ENCODE assay signal across 8 cellular contexts in the genomic region with DNA sequence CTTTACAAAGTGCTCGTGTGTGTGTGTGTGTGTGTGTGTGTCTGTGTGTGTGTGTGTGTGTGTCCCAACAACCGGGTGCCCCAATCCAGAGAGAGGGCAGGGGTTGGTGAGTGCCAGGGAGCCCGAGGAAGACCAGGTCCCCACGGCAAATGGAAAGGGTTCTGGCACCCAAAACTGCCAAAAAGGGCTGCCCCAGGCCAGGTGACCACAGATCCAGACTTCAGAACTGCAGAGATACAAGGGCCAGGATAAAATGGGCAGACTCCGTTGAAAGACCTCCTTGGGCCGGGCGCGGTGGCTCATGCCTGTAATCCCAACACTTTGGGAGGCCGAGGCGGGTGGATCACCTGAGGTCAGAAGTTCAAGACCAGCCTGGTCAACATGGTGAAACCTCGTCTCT. TPM values are rescaled to one million over a fixed set of nuclear protein-coding genes. Genes with fewer than 3 reads are reported as not detected.
DNase-seq lines count a peak whose midpoint lies in the region; ATAC-seq and TF ChIP-seq lines count a peak whose summit lies in the region.
"Not testable (repeated sequence)": the region's sequence is repeated elsewhere in the genome, so short reads cannot be mapped to it uniquely, and the experiment has no call there.
"Had no signal": no experiment of that assay in that cellular context is flagged by ENCODE, and none has a peak within 500 bp of the region (broad histone marks: within the 10 kb centered on the region; RNA-seq: fewer than 3 reads in every experiment).

No MANE protein-coding gene starts in this region.

- CTCF ChIA-PET in CD4-positive, alpha-beta memory T cell (lab: Charles Lee; ENCODE audit: partially characterized antibody), result interaction anchor here (0.7 to 0.9 kb wide), 2 partner anchors 24 to 39 kb away, joined by 3 read pairs; a partner anchor contains a TSS
- CTCF ChIA-PET in activated CD4-positive, alpha-beta memory T cell treated with anti-CD3 and anti-CD28 coated beads, Interleukin-2, amount 10 ng/mL, durations not matched to agents 7 days and 5 days (lab: Charles Lee), result not testable (repeated sequence)

- H3K4me3 ChIP-seq in CD4-positive, alpha-beta memory T cell (ENCODE audit: low read length in 2 of 2); HL-60 (replicated peaks; ENCODE audit: insufficient read depth, low read length); effector memory CD4-positive, alpha-beta T cell (ENCODE audit: insufficient read depth, low read depth, low read length, poor library complexity, severe bottlenecking); spleen: not testable (repeated sequence)

- H3K9me3 ChIP-seq in CD4-positive, alpha-beta memory T cell (ENCODE audit: control insufficient read depth in 1 of 2, low read length in 2 of 2); effector memory CD4-positive, alpha-beta T cell (ENCODE audit: control insufficient read depth, low read length); spleen: not testable (repeated sequence)

- H3K27me3 Mint-ChIP-seq in CD4-positive, alpha-beta memory T cell; activated CD4-positive, alpha-beta memory T cell treated with anti-CD3 and anti-CD28 coated beads, Interleukin-2, amount 10 ng/mL, durations not matched to agents 7 days and 5 days; activated naive CD8-positive, alpha-beta T cell treated with anti-CD3 and anti-CD28 coated beads for 36 hours; naive thymus-derived CD8-positive, alpha-beta T cell: not testable (repeated sequence)

- H3K27me3 ChIP-seq in CD4-positive, alpha-beta memory T cell (ENCODE audit: insufficient read depth, low read length); HL-60 (ENCODE audit: insufficient read depth, poor library complexity, severe bottlenecking); effector memory CD4-positive, alpha-beta T cell (replicated peaks; ENCODE audit: control insufficient read depth, insufficient read depth, low read length, poor library complexity, severe bottlenecking); spleen (replicated peaks in 1 of 7): not testable (repeated sequence)

- ATAC-seq in naive thymus-derived CD8-positive, alpha-beta T cell, result not testable (repeated sequence)

- WGBS in spleen, 5 donors, result 84 to 98% (median 93%) methylated on average over 10 to 11 of the region's 11 CpGs

- not testable (repeated sequence) for TF ChIP-seq POLR2A in spleen (IDR thresholded peaks at IDR 0.05)

- H3K36me3 Mint-ChIP-seq in CD4-positive, alpha-beta memory T cell, result peaks cover 52 to 91% of the 10 kb centered on the region in 2 donors
- peaks cover 80% of the 10 kb centered on the region for H3K36me3 Mint-ChIP-seq in activated CD4-positive, alpha-beta memory T cell treated with anti-CD3 and anti-CD28 coated beads, Interleukin-2, amount 10 ng/mL, durations not matched to agents 7 days and 5 days (ENCODE audit: low read depth)
- peaks cover 49% of the 10 kb centered on the region for H3K36me3 Mint-ChIP-seq in activated naive CD8-positive, alpha-beta T cell treated with anti-CD3 and anti-CD28 coated beads for 36 hours
- H3K36me3 Mint-ChIP-seq in naive thymus-derived CD8-positive, alpha-beta T cell, result peaks cover 0 to 86% (median 9%) of the 10 kb centered on the region in 3 donors

- POLR2A ChIA-PET in CD4-positive, alpha-beta memory T cell (lab: Charles Lee; ENCODE audit: partially characterized antibody), result interaction anchor here (3.6 kb wide), 1 partner anchor 38 kb away, joined by 21 read pairs; a partner anchor contains a TSS
- POLR2A ChIA-PET in activated CD4-positive, alpha-beta memory T cell treated with anti-CD3 and anti-CD28 coated beads, Interleukin-2, amount 10 ng/mL, durations not matched to agents 7 days and 5 days (lab: Charles Lee), result interaction anchor here (9.5 kb wide), 1 partner anchor 25 kb away, joined by 83 read pairs; no protein-coding TSS in a partner anchor
- POLR2A ChIA-PET in naive thymus-derived CD8-positive, alpha-beta T cell (lab: Charles Lee), result interaction anchor here (0.7 kb wide), 2 partner anchors 36 to 141 kb away, joined by 3 read pairs; no protein-coding TSS in a partner anchor

- H3K4me1 ChIP-seq in CD4-positive, alpha-beta memory T cell (ENCODE audit: insufficient read depth, low read length), result peaks cover 99% of the 10 kb centered on the region
- peaks cover 37% of the 10 kb centered on the region for H3K4me1 ChIP-seq in effector memory CD4-positive, alpha-beta T cell (ENCODE audit: control insufficient read depth, insufficient read depth, low read length, poor library complexity, severe bottlenecking)
- H3K4me1 ChIP-seq in spleen, result peaks cover 15 to 100% (median 81%) of the 10 kb centered on the region in 6 donors

- H3K4me1 Mint-ChIP-seq in CD4-positive, alpha-beta memory T cell, result peaks cover 59 to 97% (median 80%) of the 10 kb centered on the region in 4 donors
- H3K4me1 Mint-ChIP-seq in activated CD4-positive, alpha-beta memory T cell treated with anti-CD3 and anti-CD28 coated beads, Interleukin-2, amount 10 ng/mL, durations not matched to agents 7 days and 5 days, result peaks cover 77% of the 10 kb centered on the region
- peaks cover 64% of the 10 kb centered on the region for H3K4me1 Mint-ChIP-seq in activated naive CD8-positive, alpha-beta T cell treated with anti-CD3 and anti-CD28 coated beads for 36 hours
- H3K4me1 Mint-ChIP-seq in naive thymus-derived CD8-positive, alpha-beta T cell, result peaks cover 43 to 97% (median 90%) of the 10 kb centered on the region in 4 donors

- peaks cover 54% of the 10 kb centered on the region for H3K36me3 ChIP-seq in CD4-positive, alpha-beta memory T cell (ENCODE audit: insufficient read depth, low read length)
- H3K36me3 ChIP-seq in effector memory CD4-positive, alpha-beta T cell (ENCODE audit: control insufficient read depth, insufficient read depth, low read length), result peaks cover 55% of the 10 kb centered on the region
- H3K36me3 ChIP-seq in spleen, result peaks cover 0 to 78% (median 21%) of the 10 kb centered on the region in 6 donors

- H3K27ac ChIP-seq in CD4-positive, alpha-beta memory T cell (ENCODE audit: low read depth, low read length), result peak overlapping the region; percentile 30
- H3K27ac ChIP-seq in HL-60 (replicated peaks) (peak overlapping the region; percentile 5; the same call in 1 of the 2 replicates), spleen (peak overlapping the region in 5 of 8 donors; percentile 71 to 85 (median 82))
- H3K27ac ChIP-seq in effector memory CD4-positive, alpha-beta T cell (ENCODE audit: insufficient read depth, low read length, poor library complexity, severe bottlenecking), result peak overlapping the region; percentile 14

- H3K9me3 Mint-ChIP-seq in CD4-positive, alpha-beta memory T cell; activated CD4-positive, alpha-beta memory T cell treated with anti-CD3 and anti-CD28 coated beads, Interleukin-2, amount 10 ng/mL, durations not matched to agents 7 days and 5 days; activated naive CD8-positive, alpha-beta T cell treated with anti-CD3 and anti-CD28 coated beads for 36 hours; naive thymus-derived CD8-positive, alpha-beta T cell: not testable (repeated sequence)

- intact Hi-C loops in CD4-positive, alpha-beta memory T cell (cut with micrococcal nuclease); spleen (cut with DNase I; ENCODE audit: low total_unique reads): not testable (repeated sequence)

- peak overlapping the region; percentile 3 to 96 (median 74) for H3K27ac Mint-ChIP-seq in CD4-positive, alpha-beta memory T cell
- peak overlapping the region; percentile 85 for H3K27ac Mint-ChIP-seq in activated CD4-positive, alpha-beta memory T cell treated with anti-CD3 and anti-CD28 coated beads, Interleukin-2, amount 10 ng/mL, durations not matched to agents 7 days and 5 days
- H3K27ac Mint-ChIP-seq in activated naive CD8-positive, alpha-beta T cell treated with anti-CD3 and anti-CD28 coated beads for 36 hours, result peak overlapping the region; percentile 40
- peak overlapping the region in 9 of 10 donors; percentile 47 to 98 (median 84) for H3K27ac Mint-ChIP-seq in naive thymus-derived CD8-positive, alpha-beta T cell

- DNase-seq in CD4-positive, alpha-beta memory T cell; HL-60 (ENCODE audit: low read depth in 1 of 2, low spot score in 1 of 2); activated CD4-positive, alpha-beta memory T cell treated with anti-CD3 and anti-CD28 coated beads, Interleukin-2, amount 10 ng/mL, durations not matched to agents 7 days and 5 days; activated naive CD8-positive, alpha-beta T cell treated with anti-CD3 and anti-CD28 coated beads for 36 hours; effector memory CD4-positive, alpha-beta T cell; naive thymus-derived CD8-positive, alpha-beta T cell: not testable (repeated sequence)
- DNase-seq in spleen, result peak; percentile 55

- H3K4me3 Mint-ChIP-seq in CD4-positive, alpha-beta memory T cell; activated CD4-positive, alpha-beta memory T cell treated with anti-CD3 and anti-CD28 coated beads, Interleukin-2, amount 10 ng/mL, durations not matched to agents 7 days and 5 days; activated naive CD8-positive, alpha-beta T cell treated with anti-CD3 and anti-CD28 coated beads for 36 hours: not testable (repeated sequence)
- H3K4me3 Mint-ChIP-seq in naive thymus-derived CD8-positive, alpha-beta T cell, result peak overlapping the region in 3 of 10 donors; percentile 14 to 36 (median 30)

- TF ChIP-seq CTCF in HL-60 (IDR thresholded peaks at IDR 0.05; ENCODE audit: insufficient read depth, low read length); spleen (IDR thresholded peaks at IDR 0.05 in 8 of 11, conservative IDR thresholded peaks at IDR 0.05 in 3 of 11): not testable (repeated sequence)

RNA-seq across cellular contexts. Expression of a gene that starts 38.5 kb away (rescaled TPM):
- total RNA-seq in CD4-positive, alpha-beta memory T cell, result 100 to 1,000 TPM; 306 to 314 TPM
- polyA plus RNA-seq in CD4-positive, alpha-beta memory T cell, result 100 to 1,000 TPM in 1 of 2 donors, 10 to 100 TPM in 1; 24.6 to 161 TPM
- 100 to 1,000 TPM; 301 to 316 TPM for total RNA-seq in activated CD4-positive, alpha-beta memory T cell treated with anti-CD3 and anti-CD28 coated beads, Interleukin-2, amount 10 ng/mL, durations not matched to agents 7 days and 5 days
- total RNA-seq in activated naive CD8-positive, alpha-beta T cell treated with anti-CD3 and anti-CD28 coated beads for 36 hours, result 10 to 100 TPM; 83.7 to 93.2 TPM
- total RNA-seq in naive thymus-derived CD8-positive, alpha-beta T cell, result 100 to 1,000 TPM; 351 to 360 TPM
- polyA plus RNA-seq in naive thymus-derived CD8-positive, alpha-beta T cell, result 100 to 1,000 TPM in 1 of 3 donors, 10 to 100 TPM in 2; 44.6 to 128 (median 62.1) TPM
- total RNA-seq in spleen, result 100 to 1,000 TPM; 112 to 290 (median 182) TPM
- 10 to 100 TPM; 34.0 to 60.0 (median 55.2) TPM for polyA plus RNA-seq in spleen

RNA-seq across cellular contexts. Expression of a gene that starts 44.5 kb away (rescaled TPM):
- total RNA-seq in CD4-positive, alpha-beta memory T cell, result not detected
- not detected for polyA plus RNA-seq in CD4-positive, alpha-beta memory T cell
- not detected for total RNA-seq in activated CD4-positive, alpha-beta memory T cell treated with anti-CD3 and anti-CD28 coated beads, Interleukin-2, amount 10 ng/mL, durations not matched to agents 7 days and 5 days
- total RNA-seq in activated naive CD8-positive, alpha-beta T cell treated with anti-CD3 and anti-CD28 coated beads for 36 hours, result not detected
- not detected for total RNA-seq in naive thymus-derived CD8-positive, alpha-beta T cell
- not detected for polyA plus RNA-seq in naive thymus-derived CD8-positive, alpha-beta T cell
- total RNA-seq in spleen, result not detected
- polyA plus RNA-seq in spleen, result not detected
- total RNA-seq: PC-9 had no signal

Comparison
In these comparisons a context has a peak if more than half of its experiments do, and no peak if none do; other contexts are left out.
1. H3K27ac ChIP-seq: peak in every context shown above with its lines; median percentile 82 in spleen; 30 in CD4-positive, alpha-beta memory T cell; 14 in effector memory CD4-positive, alpha-beta T cell; 5 in HL-60.